7 cellular contexts compared by ENCODE assay signal in genomic region chr16:16363595-16363994, GRCh38. TPM values are rescaled to one million over a fixed set of nuclear protein-coding genes. Genes with fewer than 3 reads are reported as not detected.
DNase-seq lines count a peak whose midpoint lies in the region; ATAC-seq and TF ChIP-seq lines count a peak whose summit lies in the region.
"Not testable (repeated sequence)": the region's sequence is repeated elsewhere in the genome, so short reads cannot be mapped to it uniquely, and the experiment has no call there.

No MANE protein-coding gene starts in this region.

- in situ Hi-C loops in Panc1 (cut with HindIII; ENCODE audit: low pct_unique_long_range_greater_than_20kb, low sequenced_read_pairs) = not testable (repeated sequence)

- H3K36me3 Mint-ChIP-seq in endothelial cell (ENCODE audit: low read depth, unreplicated experiment) = not testable (repeated sequence)

- TF ChIP-seq CTCF in Panc1 (IDR thresholded peaks at IDR 0.05); endothelial cell (IDR thresholded peaks at IDR 0.05; ENCODE audit: unreplicated experiment): not testable (repeated sequence)

- not testable (repeated sequence) for H3K9me3 Mint-ChIP-seq in endothelial cell (ENCODE audit: unreplicated experiment)

- H3K4me3 Mint-ChIP-seq in endothelial cell (ENCODE audit: unreplicated experiment) = not testable (repeated sequence)

- intact Hi-C loops in Panc1 (cut with micrococcal nuclease; ENCODE audit: unreplicated experiment); cardiac septum (cut with DNase I): not testable (repeated sequence)

- not testable (repeated sequence) for H3K9me3 ChIP-seq in Panc1 (ENCODE audit: control insufficient read depth, insufficient read depth, low read depth, low read length)

- POLR2A ChIA-PET in Panc1 (lab: Charles Lee) = not testable (repeated sequence)

- 0 out of 2 replicates have a peak, but pooled peaks have one; percentile 10 for ATAC-seq in Panc1
- ATAC-seq in left lobe of liver = peak; percentile 16

- not testable (repeated sequence) for H3K4me1 Mint-ChIP-seq in endothelial cell (ENCODE audit: unreplicated experiment)

- H3K27me3 ChIP-seq in Panc1 (ENCODE audit: control insufficient read depth, insufficient read depth, low read length) = not testable (repeated sequence)

- H3K27ac ChIP-seq in Panc1 (ENCODE audit: low read length) = not testable (repeated sequence)

- not testable (repeated sequence) for H3K27ac Mint-ChIP-seq in endothelial cell (ENCODE audit: unreplicated experiment)

- not testable (repeated sequence) for DNase-seq in Panc1 (ENCODE audit: low read depth, low spot score); left lobe of liver (ENCODE audit: low spot score)
- peak; percentile 33 for DNase-seq in activated CD8-positive, alpha-beta memory T cell treated with anti-CD3 and anti-CD28 coated beads, Interleukin-2, amount 50 U/mL, for 48 hours
- DNase-seq in endothelial cell (ENCODE audit: low spot score) (peak; percentile 1), cardiac septum (ENCODE audit: low spot score) (peak; percentile 59), mesenteric fat pad (ENCODE audit: low spot score) (peak; percentile 43)
- DNase-seq in stimulated activated CD8-positive, alpha-beta memory T cell treated with anti-CD3 and anti-CD28 coated beads, Interleukin-4, amount 100 ng/mL, for 48 hours = peak; percentile 10

- not testable (repeated sequence) for BruUV-seq in Panc1 (replicated peaks; lab: Mats Ljungman, UMichigan)

- H3K27me3 Mint-ChIP-seq in endothelial cell (ENCODE audit: unreplicated experiment) = not testable (repeated sequence)

- H3K36me3 ChIP-seq in Panc1 (ENCODE audit: control insufficient read depth, insufficient read depth, low read length) = not testable (repeated sequence)

- not testable (repeated sequence) for H3K4me3 ChIP-seq in Panc1 (ENCODE audit: low read depth in 2 of 2, low read length in 2 of 2)

- CTCF ChIA-PET in Panc1 (lab: Charles Lee) = not testable (repeated sequence)

- H3K4me1 ChIP-seq in Panc1 (ENCODE audit: control insufficient read depth, insufficient read depth, low read length) = not testable (repeated sequence)

RNA-seq across cellular contexts. Expression of gene NPIPA7, which starts 15.3 kb away (rescaled TPM):
- 5.6 TPM for total RNA-seq in Panc1 (2021; ENCODE audit: unreplicated experiment)
- polyA plus RNA-seq in Panc1 (2012; ENCODE audit: insufficient read length) = 7.2 TPM
- 5.8 TPM for total RNA-seq in endothelial cell (ENCODE audit: unreplicated experiment)
- total RNA-seq in cardiac septum = 5.5 TPM
- total RNA-seq in left lobe of liver = 2.4 TPM
- total RNA-seq in mesenteric fat pad = 7.8 TPM
